ENCODE assay signal across 10 cellular contexts in genomic region chrX:34559325-34559724, GRCh38.
DNase-seq lines count a peak whose midpoint lies in the region; ATAC-seq and TF ChIP-seq lines count a peak whose summit lies in the region.
"Had no signal": no experiment of that assay in that cellular context is flagged by ENCODE, and none has a peak within 500 bp of the region (broad histone marks: within the 10 kb centered on the region; RNA-seq: fewer than 3 reads in every experiment).

No MANE protein-coding gene starts in this region.

- peak; percentile 63 for ATAC-seq in GM18861 (IDR thresholded peaks at IDR 0.05; ENCODE audit: unreplicated experiment)
- no peak for ATAC-seq in GM19328 (IDR thresholded peaks at IDR 0.05; ENCODE audit: unreplicated experiment)
- no peak for ATAC-seq in HG03460 (IDR thresholded peaks at IDR 0.05; ENCODE audit: unreplicated experiment)
- ATAC-seq: stimulated activated memory B cell treated with anti-CD40 and anti-IgM and Interleukin-4, amounts not matched to agents 10 μg/mL and 1 μg/mL and 100 μg/mL, for 72 hours had no signal

- no peak for TF ChIP-seq CTCF in lower leg skin (IDR thresholded peaks at IDR 0.05)

- no peak for TF ChIP-seq POLR2A in lower leg skin (IDR thresholded peaks at IDR 0.05)

- WGBS in lower leg skin, 2 donors: 55 to 65% methylated on average over 1 of the region's 1 CpG

- peak; percentile 2 for DNase-seq in AG08396 (ENCODE audit: low spot score)
- peak; percentile 4 for DNase-seq in NCI-H460 (ENCODE audit: extremely low read depth, low read depth)
- peak; percentile 1 for DNase-seq in fibroblast of gingiva (ENCODE audit: low read depth)
- no peak for DNase-seq in germinal center (ENCODE audit: low spot score)
- DNase-seq in lower leg skin (ENCODE audit: low spot score in 2 of 2): no peak
- DNase-seq: NCI-H510A treated with DMSO at 0.1 percent for 48 hours had no signal

- intact Hi-C loops in lower leg skin (cut with DNase I; ENCODE audit: low total_unique reads): no loop called here

- H3K4me3 ChIP-seq in lower leg skin (ENCODE audit: low read depth, poor library complexity, severe bottlenecking): no peak overlapping the region

Comparison
In these comparisons a context has a peak if more than half of its experiments do, and no peak if none do; other contexts are left out.
1. DNase-seq: peak in AG08396 (single experiment), NCI-H460 (single experiment) and fibroblast of gingiva (single experiment); none in germinal center (single experiment) and lower leg skin (0 of 2).